ENCODE assay signal across 20 cellular contexts in the genomic region with DNA sequence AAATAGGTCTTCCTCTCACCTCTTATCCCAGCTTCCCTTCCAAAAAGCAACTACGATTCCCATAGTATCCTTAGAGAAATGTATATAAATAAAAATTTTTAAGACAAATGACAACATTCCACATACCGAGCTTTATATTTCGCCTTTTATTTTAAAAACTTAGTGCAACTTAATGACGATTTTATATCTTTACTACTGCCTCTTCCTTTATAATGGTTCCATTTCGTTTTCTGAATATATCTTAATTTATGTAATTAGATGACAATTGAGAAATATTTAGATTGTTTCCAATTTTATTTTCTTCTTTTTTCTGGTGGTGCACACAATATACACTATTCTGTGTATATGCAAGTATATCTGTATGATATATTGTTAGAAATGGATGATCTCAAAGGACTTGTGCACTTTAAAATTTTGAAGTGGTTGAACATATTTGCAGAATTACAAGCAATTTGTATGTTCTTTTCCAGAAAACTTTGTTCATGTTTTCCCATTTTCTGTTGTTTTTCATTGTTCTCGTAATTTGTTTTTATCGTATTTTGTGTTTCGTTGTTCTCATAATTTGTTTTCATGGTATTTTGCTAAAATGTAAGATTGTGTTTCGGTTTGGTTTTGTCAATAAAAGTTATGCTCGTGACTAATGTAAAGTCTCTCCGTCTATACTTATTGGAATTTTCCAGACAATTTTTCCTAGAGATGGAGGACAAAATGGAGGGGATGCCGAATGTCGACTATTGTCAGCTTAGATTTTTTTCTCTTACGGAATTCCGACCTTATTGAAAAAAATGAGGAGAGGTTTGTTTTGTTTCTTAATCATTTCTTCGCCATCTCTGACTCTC. TPM values are rescaled to one million over a fixed set of nuclear protein-coding genes. Genes with fewer than 3 reads are reported as not detected.
DNase-seq lines count a peak whose midpoint lies in the region; ATAC-seq, FAIRE-seq and TF ChIP-seq lines count a peak whose summit lies in the region.
"Had no signal": no experiment of that assay in that cellular context is flagged by ENCODE, and none has a peak within 500 bp of the region (broad histone marks: within the 10 kb centered on the region; RNA-seq: fewer than 3 reads in every experiment).

No MANE protein-coding gene starts in this region.

- H3K4me3 Mint-ChIP-seq in activated T-helper 1 cell treated with anti-CD3 and anti-CD28 coated beads, Interleukin-12 subunit alpha, Interleukin-12 subunit beta, Interleukin-2, Interleukin-4 antibody, amounts not matched to agents 30 ng/mL and 10 ng/mL and 1 ng/mL, durations not matched to agents 14 hours and 24 hours and 36 hours: no peak overlapping the region
- no peak overlapping the region for H3K4me3 Mint-ChIP-seq in mesothelial cell of epicardium

- H3K9me3 Mint-ChIP-seq in activated T-helper 1 cell treated with anti-CD3 and anti-CD28 coated beads, Interleukin-12 subunit alpha, Interleukin-12 subunit beta, Interleukin-2, Interleukin-4 antibody, amounts not matched to agents 30 ng/mL and 10 ng/mL and 1 ng/mL, durations not matched to agents 14 hours and 24 hours and 36 hours: no peaks in the 10 kb centered on the region
- H3K9me3 Mint-ChIP-seq in mesothelial cell of epicardium: no peaks in the 10 kb centered on the region

- no peaks in the 10 kb centered on the region for H3K9me3 ChIP-seq in BE2C
- H3K9me3 ChIP-seq: Caco-2 had no signal

- no peaks in the 10 kb centered on the region for H3K4me1 ChIP-seq in BE2C

- H3K27ac ChIP-seq in 22Rv1: peak overlapping the region; percentile 93

- H3K36me3 ChIP-seq in BE2C: no peaks in the 10 kb centered on the region

- intact Hi-C loops in activated T-helper 1 cell treated with anti-CD3 and anti-CD28 coated beads, Interleukin-12 subunit alpha, Interleukin-12 subunit beta, Interleukin-2, Interleukin-4 antibody, amounts not matched to agents 30 ng/mL and 10 ng/mL and 1 ng/mL, durations not matched to agents 14 hours and 24 hours and 36 hours (cut with micrococcal nuclease): loop anchor here (1.0 to 5.0 kb wide), 3 partner anchors 25 to 112 kb away; no protein-coding TSS in a partner anchor

- FAIRE-seq in A204.1 (lab: Jason Lieb, UNC): peak; percentile 32
- FAIRE-seq: GM18507, RCC 7860 had no signal

- peaks cover 22% of the 10 kb centered on the region for H3K4me1 Mint-ChIP-seq in activated T-helper 1 cell treated with anti-CD3 and anti-CD28 coated beads, Interleukin-12 subunit alpha, Interleukin-12 subunit beta, Interleukin-2, Interleukin-4 antibody, amounts not matched to agents 30 ng/mL and 10 ng/mL and 1 ng/mL, durations not matched to agents 14 hours and 24 hours and 36 hours (ENCODE audit: low read depth)
- H3K4me1 Mint-ChIP-seq in mesothelial cell of epicardium: peaks cover 55% of the 10 kb centered on the region

- DNase-seq in activated T-helper 1 cell treated with anti-CD3 and anti-CD28 coated beads, Interleukin-12 subunit alpha, Interleukin-12 subunit beta, Interleukin-2, Interleukin-4 antibody, amounts not matched to agents 30 ng/mL and 10 ng/mL and 1 ng/mL, durations not matched to agents 14 hours and 24 hours and 36 hours (ENCODE audit: low spot score): no peak
- no peak for DNase-seq in mesothelial cell of epicardium (ENCODE audit: low spot score in 2 of 2, unreplicated experiment in 2 of 2)
- no peak for DNase-seq in AG20443 (ENCODE audit: low spot score)
- DNase-seq in BE2C: no peak
- DNase-seq: Caco-2, HCEC 1CT, KBM-7, NCI-H1105, NCI-H1694 treated with DMSO at 0.1 percent for 48 hours, NCI-H446, NCI-H774, SHP77 treated with DMSO at 0.1 percent for 48 hours had no signal

- no peaks in the 10 kb centered on the region for H3K36me3 Mint-ChIP-seq in activated T-helper 1 cell treated with anti-CD3 and anti-CD28 coated beads, Interleukin-12 subunit alpha, Interleukin-12 subunit beta, Interleukin-2, Interleukin-4 antibody, amounts not matched to agents 30 ng/mL and 10 ng/mL and 1 ng/mL, durations not matched to agents 14 hours and 24 hours and 36 hours (ENCODE audit: low read depth)
- no peaks in the 10 kb centered on the region for H3K36me3 Mint-ChIP-seq in mesothelial cell of epicardium

- H3K27me3 Mint-ChIP-seq in activated T-helper 1 cell treated with anti-CD3 and anti-CD28 coated beads, Interleukin-12 subunit alpha, Interleukin-12 subunit beta, Interleukin-2, Interleukin-4 antibody, amounts not matched to agents 30 ng/mL and 10 ng/mL and 1 ng/mL, durations not matched to agents 14 hours and 24 hours and 36 hours (ENCODE audit: insufficient read depth): peaks cover 85% of the 10 kb centered on the region
- H3K27me3 Mint-ChIP-seq in mesothelial cell of epicardium (ENCODE audit: low read depth): peaks cover 96% of the 10 kb centered on the region

- peaks cover 98% of the 10 kb centered on the region for H3K27me3 ChIP-seq in BE2C

- TF ChIP-seq CTCF in 22Rv1 (IDR thresholded peaks at IDR 0.05) (no peak), mesothelial cell of epicardium (IDR thresholded peaks at IDR 0.05; ENCODE audit: unreplicated experiment) (no peak), BE2C (IDR thresholded peaks at IDR 0.05; ENCODE audit: low read depth, low read length) (no peak)

- H3K27ac Mint-ChIP-seq in activated T-helper 1 cell treated with anti-CD3 and anti-CD28 coated beads, Interleukin-12 subunit alpha, Interleukin-12 subunit beta, Interleukin-2, Interleukin-4 antibody, amounts not matched to agents 30 ng/mL and 10 ng/mL and 1 ng/mL, durations not matched to agents 14 hours and 24 hours and 36 hours: peak overlapping the region; percentile 50
- H3K27ac Mint-ChIP-seq in mesothelial cell of epicardium: peak overlapping the region; percentile 40
- H3K27ac Mint-ChIP-seq: CD14-positive monocyte had no signal

- H3K4me3 ChIP-seq in BE2C (ENCODE audit: low read depth, low read length): no peak overlapping the region

- no peak for ATAC-seq in HG02759 (IDR thresholded peaks at IDR 0.05; ENCODE audit: unreplicated experiment)

RNA-seq across cellular contexts. Expression of a gene that starts 20.4 kb away (rescaled TPM):
- not detected in 2 replicates for total RNA-seq in activated T-helper 1 cell treated with anti-CD3 and anti-CD28 coated beads, Interleukin-12 subunit alpha, Interleukin-12 subunit beta, Interleukin-2, Interleukin-4 antibody, amounts not matched to agents 30 ng/mL and 10 ng/mL and 1 ng/mL, durations not matched to agents 14 hours and 24 hours and 36 hours
- 26.4 to 26.9 TPM (median 26.8 TPM) in 3 replicates for total RNA-seq in mesothelial cell of epicardium
- not detected for polyA plus RNA-seq in BE2C (2012; ENCODE audit: insufficient read depth, insufficient read length, low read depth)
- polyA plus RNA-seq: CD14-positive monocyte had no signal

RNA-seq across cellular contexts. Expression of a gene that starts 26.0 kb away (rescaled TPM):
- total RNA-seq in activated T-helper 1 cell treated with anti-CD3 and anti-CD28 coated beads, Interleukin-12 subunit alpha, Interleukin-12 subunit beta, Interleukin-2, Interleukin-4 antibody, amounts not matched to agents 30 ng/mL and 10 ng/mL and 1 ng/mL, durations not matched to agents 14 hours and 24 hours and 36 hours: not detected in 2 replicates
- total RNA-seq in mesothelial cell of epicardium: 7.3 to 8.5 TPM (median 7.9 TPM) in 3 replicates
- polyA plus RNA-seq in BE2C (2012; ENCODE audit: insufficient read depth, insufficient read length, low read depth): not detected
- total RNA-seq: Caco-2, HT1080, M059J had no signal
- polyA plus RNA-seq: CD14-positive monocyte had no signal

RNA-seq across cellular contexts. Expression of a gene that starts 26.6 kb away (rescaled TPM):
- total RNA-seq in activated T-helper 1 cell treated with anti-CD3 and anti-CD28 coated beads, Interleukin-12 subunit alpha, Interleukin-12 subunit beta, Interleukin-2, Interleukin-4 antibody, amounts not matched to agents 30 ng/mL and 10 ng/mL and 1 ng/mL, durations not matched to agents 14 hours and 24 hours and 36 hours: not detected in 2 replicates
- 14.0 to 16.8 TPM (median 15.2 TPM) in 3 replicates for total RNA-seq in mesothelial cell of epicardium
- polyA plus RNA-seq in BE2C (2012; ENCODE audit: insufficient read depth, insufficient read length, low read depth): not detected
- total RNA-seq: Caco-2, HT1080, M059J had no signal
- polyA plus RNA-seq: CD14-positive monocyte had no signal

Comparison
In these comparisons a context has a peak if more than half of its experiments do, and no peak if none do; other contexts are left out.
1. RNA of a gene that starts 20.4 kb away (total RNA-seq): 26.4 to 26.9 TPM in mesothelial cell of epicardium; not detected in activated T-helper 1 cell treated with anti-CD3 and anti-CD28 coated beads, Interleukin-12 subunit alpha, Interleukin-12 subunit beta, Interleukin-2, Interleukin-4 antibody, amounts not matched to agents 30 ng/mL and 10 ng/mL and 1 ng/mL, durations not matched to agents 14 hours and 24 hours and 36 hours; every median in the first group is over 10 times any median in the second.
2. RNA of a gene that starts 26.6 kb away (total RNA-seq): 14.0 to 16.8 TPM in mesothelial cell of epicardium; not detected in activated T-helper 1 cell treated with anti-CD3 and anti-CD28 coated beads, Interleukin-12 subunit alpha, Interleukin-12 subunit beta, Interleukin-2, Interleukin-4 antibody, amounts not matched to agents 30 ng/mL and 10 ng/mL and 1 ng/mL, durations not matched to agents 14 hours and 24 hours and 36 hours; every median in the first group is over 10 times any median in the second.